Comparison of ENCODE assay signal across 8 cellular contexts in the genomic region with DNA sequence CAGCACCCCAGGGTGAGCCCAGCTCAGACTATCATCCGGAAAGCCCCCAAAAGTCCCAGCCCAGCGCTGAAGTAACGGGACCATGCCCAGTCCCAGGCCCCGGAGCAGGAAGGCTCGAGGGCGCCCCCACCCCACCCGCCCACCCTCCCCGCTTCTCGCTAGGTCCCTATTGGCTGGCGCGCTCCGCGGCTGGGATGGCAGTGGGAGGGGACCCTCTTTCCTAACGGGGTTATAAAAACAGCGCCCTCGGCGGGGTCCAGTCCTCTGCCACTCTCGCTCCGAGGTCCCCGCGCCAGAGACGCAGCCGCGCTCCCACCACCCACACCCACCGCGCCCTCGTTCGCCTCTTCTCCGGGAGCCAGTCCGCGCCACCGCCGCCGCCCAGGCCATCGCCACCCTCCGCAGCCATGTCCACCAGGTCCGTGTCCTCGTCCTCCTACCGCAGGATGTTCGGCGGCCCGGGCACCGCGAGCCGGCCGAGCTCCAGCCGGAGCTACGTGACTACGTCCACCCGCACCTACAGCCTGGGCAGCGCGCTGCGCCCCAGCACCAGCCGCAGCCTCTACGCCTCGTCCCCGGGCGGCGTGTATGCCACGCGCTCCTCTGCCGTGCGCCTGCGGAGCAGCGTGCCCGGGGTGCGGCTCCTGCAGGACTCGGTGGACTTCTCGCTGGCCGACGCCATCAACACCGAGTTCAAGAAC. TPM values are rescaled to one million over a fixed set of nuclear protein-coding genes. Genes with fewer than 3 reads are reported as not detected.
A peak's percentile ranks its signal among the peaks of the same experiment; 100 is the strongest.
DNase-seq lines count a peak whose midpoint lies in the region; ATAC-seq and TF ChIP-seq lines count a peak whose summit lies in the region.

No MANE protein-coding gene starts in this region.

- intact Hi-C loops in posterior cingulate gyrus (cut with DNase I): no loop called here

- H3K27ac ChIP-seq in RWPE2 (ENCODE audit: poor library complexity, severe bottlenecking) (peak overlapping the region; percentile 87), upper lobe of left lung (peak overlapping the region; percentile 97 to 99 (median 98))

- peak; percentile 15 for ATAC-seq in HG02571 (IDR thresholded peaks at IDR 0.05; ENCODE audit: unreplicated experiment)
- peak; percentile 58 for ATAC-seq in RWPE2 (ENCODE audit: low read depth)
- ATAC-seq in upper lobe of left lung (ENCODE audit: low FRiP score in 2 of 2): peak; percentile 82
- no peak for ATAC-seq in GM18870 (IDR thresholded peaks at IDR 0.05; ENCODE audit: unreplicated experiment)

- H3K4me3 ChIP-seq in RWPE2 (ENCODE audit: severe bottlenecking): peak overlapping the region; percentile 73
- peak overlapping the region; percentile 68 to 95 (median 93) for H3K4me3 ChIP-seq in upper lobe of left lung

- TF ChIP-seq POLR2A in upper lobe of left lung (IDR thresholded peaks at IDR 0.05): peak; percentile 57 to 97 (median 84)

- DNase-seq in GDM1 (lab: John Stamatoyannopoulos, UW) (peak; percentile 37), RWPE2 (ENCODE audit: low spot score) (peak; percentile 80), glomerular visceral epithelial cell (ENCODE audit: extremely low spot score) (peak; percentile 96), posterior cingulate gyrus (peak in 7 of 10 donors; percentile 8 to 90 (median 52)), upper lobe of left lung (peak; percentile 86 to 96)
- peak; percentile 72 for DNase-seq in activated naive CD4-positive, alpha-beta T cell treated with Interleukin-2 at 50 U/mL for 16 hours

- H3K9me3 ChIP-seq in RWPE2 (ENCODE audit: severe bottlenecking) (no peaks in the 10 kb centered on the region), upper lobe of left lung (no peaks in the 10 kb centered on the region)

- H3K27me3 ChIP-seq in RWPE2 (ENCODE audit: insufficient read depth, poor library complexity, severe bottlenecking): no peaks in the 10 kb centered on the region
- H3K27me3 ChIP-seq in upper lobe of left lung: no peaks in the 10 kb centered on the region

- H3K36me3 ChIP-seq in RWPE2 (ENCODE audit: low read depth) (peaks cover 41% of the 10 kb centered on the region), upper lobe of left lung (peaks cover 9 to 36% (median 22%) of the 10 kb centered on the region in 4 donors)

- H3K4me1 ChIP-seq in RWPE2 (ENCODE audit: insufficient read depth, poor library complexity, severe bottlenecking): peaks cover 25% of the 10 kb centered on the region
- H3K4me1 ChIP-seq in upper lobe of left lung: peaks cover 31 to 70% (median 52%) of the 10 kb centered on the region in 4 donors

- 1 to 3% methylated on average over 12 to 33 of the region's 72 CpGs for WGBS in upper lobe of left lung, 2 donors

- peak in 1 of 4 donors; percentile 76 for TF ChIP-seq EP300 in upper lobe of left lung (IDR thresholded peaks at IDR 0.05)

- TF ChIP-seq CTCF in RWPE2 (IDR thresholded peaks at IDR 0.05; ENCODE audit: poor library complexity, severe bottlenecking) (no peak), upper lobe of left lung (IDR thresholded peaks at IDR 0.05) (peak in 1 of 6 experiments; percentile 6)

RNA-seq across cellular contexts. Expression of gene VIM, which starts 1.1 kb away (rescaled TPM):
- 1,000 to 10,000 TPM in 5 of 6 donors, 100 to 1,000 TPM in 1; 999 to 2,711 (median 1,731) TPM for total RNA-seq in upper lobe of left lung

RNA-seq across cellular contexts. Expression of gene TRDMT1, which starts 27.7 kb away (rescaled TPM):
- total RNA-seq in upper lobe of left lung: 10 to 100 TPM in 2 of 6 donors, 1 to 10 TPM in 4; 5.8 to 22.0 (median 7.4) TPM

Comparison
In these comparisons a context has a peak if more than half of its experiments do, and no peak if none do; other contexts are left out.
1. DNase-seq: peak in every context shown above with its lines; median percentile 96 in glomerular visceral epithelial cell; 91 in upper lobe of left lung; 80 in RWPE2; 72 in activated naive CD4-positive, alpha-beta T cell treated with Interleukin-2 at 50 U/mL for 16 hours; 52 in posterior cingulate gyrus; 37 in GDM1.